29 cellular contexts compared by ENCODE assay signal in genomic region chr15:98681061-98681460, GRCh38.
"Had no signal": no experiment of that assay in that cellular context is flagged by ENCODE, and none has a peak within 500 bp of the region (broad histone marks: within the 10 kb centered on the region; RNA-seq: fewer than 3 reads in every experiment).

No MANE protein-coding gene starts in this region.

- H3K27ac ChIP-seq: brain microvascular endothelial cell, esophagus muscularis mucosa, foreskin keratinocyte, gastrocnemius medialis, heart right ventricle, WERI-Rb-1 had no signal

- DNase-seq: activated CD4-positive, alpha-beta memory T cell treated with anti-CD3 and anti-CD28 coated beads for 36 hours; activated CD4-positive, alpha-beta T cell treated with anti-CD3 and anti-CD28 coated beads for 36 hours; activated CD4-positive, alpha-beta T cell treated with anti-CD3 and anti-CD28 coated beads, Interleukin-2, amount 10 ng/mL, durations not matched to agents 24 days and 14 days; activated CD4-positive, CD25-positive, alpha-beta regulatory T cell; activated CD4-positive, CD25-positive, alpha-beta regulatory T cell treated with anti-CD3 and anti-CD28 coated beads, Interleukin-2, amount 50 U/mL, for 72 hours; activated CD8-positive, alpha-beta memory T cell treated with anti-CD3 and anti-CD28 coated beads, Interleukin-2, amount 10 ng/mL, durations not matched to agents 7 days and 5 days; activated CD8-positive, alpha-beta memory T cell treated with anti-CD3 and anti-CD28 coated beads, Interleukin-2, amount 50 U/mL, for 4 hours; activated CD8-positive, alpha-beta T cell treated with anti-CD3 and anti-CD28 coated beads, Interleukin-2, amount 10 ng/mL, durations not matched to agents 7 days and 5 days; activated gamma-delta T cell treated with Interleukin-2 at 50 U/mL for 16 hours; activated naive CD4-positive, alpha-beta T cell treated with anti-CD3 and anti-CD28 coated beads, Interleukin-2, amount 50 U/mL, for 16 hours; activated naive CD4-positive, alpha-beta T cell treated with Interleukin-2 at 50 U/mL for 16 hours; activated T-cell treated with anti-CD3 and anti-CD28 coated beads, Interleukin-2, amount 50 U/mL, for 1 hour; activated T-cell treated with anti-CD3 and anti-CD28 coated beads, Interleukin-2, amount 50 U/mL, for 48 hours; amniotic stem cell; brain microvascular endothelial cell; cortex of kidney; dermis blood vessel endothelial cell; effector CD4-positive, alpha-beta T cell; effector memory CD8-positive, alpha-beta T cell; erythroblast; foreskin keratinocyte; gastrocnemius medialis; glutamatergic neuron; heart right ventricle; T-helper 1 cell; T-helper 17 cell; T1000; WERI-Rb-1 had no signal

- ATAC-seq: activated CD4-positive, alpha-beta T cell treated with anti-CD3 and anti-CD28 coated beads for 36 hours; activated CD8-positive, alpha-beta memory T cell treated with anti-CD3 and anti-CD28 coated beads, Interleukin-2, amount 10 ng/mL, durations not matched to agents 7 days and 5 days; activated CD8-positive, alpha-beta T cell treated with anti-CD3 and anti-CD28 coated beads, Interleukin-2, amount 10 ng/mL, durations not matched to agents 7 days and 5 days; effector memory CD8-positive, alpha-beta T cell; foreskin keratinocyte; gastrocnemius medialis; heart right ventricle; T-helper 17 cell had no signal

- H3K9me3 ChIP-seq: esophagus muscularis mucosa, gastrocnemius medialis, heart right ventricle had no signal

- H3K4me3 ChIP-seq: esophagus muscularis mucosa, gastrocnemius medialis, heart right ventricle had no signal

- H3K27me3 ChIP-seq: brain microvascular endothelial cell, esophagus muscularis mucosa, foreskin keratinocyte, gastrocnemius medialis, heart right ventricle had no signal

- H3K36me3 ChIP-seq: brain microvascular endothelial cell, esophagus muscularis mucosa, gastrocnemius medialis, heart right ventricle, WERI-Rb-1 had no signal
